Comparison of ENCODE assay signal across 25 cellular contexts in genomic region chr6:3214898-3215297, GRCh38. TPM values are rescaled to one million over a fixed set of nuclear protein-coding genes. Genes with fewer than 3 reads are reported as not detected.
DNase-seq lines count a peak whose midpoint lies in the region; ATAC-seq, FAIRE-seq and TF ChIP-seq lines count a peak whose summit lies in the region.
"Had no signal": no experiment of that assay in that cellular context is flagged by ENCODE, and none has a peak within 500 bp of the region (broad histone marks: within the 10 kb centered on the region; RNA-seq: fewer than 3 reads in every experiment).

No MANE protein-coding gene starts in this region.

- H3K4me2 ChIP-seq in K562 (ENCODE audit: insufficient read depth, low read length) = no peak overlapping the region
- H3K4me2 ChIP-seq in OCI-LY7 (ENCODE audit: low read length) = no peak overlapping the region

- H3K4me3 ChIP-seq in K562 = no peak overlapping the region
- H3K4me3 ChIP-seq in OCI-LY7 (ENCODE audit: low read depth, low read length, poor library complexity, severe bottlenecking) = no peak overlapping the region
- H3K4me3 ChIP-seq: MG63 had no signal

- H3K27ac Mint-ChIP-seq in progenitor cell of endocrine pancreas = no peak overlapping the region
- H3K27ac Mint-ChIP-seq: B cell, CD14-positive monocyte, IgD-negative memory B cell had no signal

- peaks cover 15 to 21% of the 10 kb centered on the region in 2 experiments for H3K27me3 ChIP-seq in K562 (ENCODE audit: control insufficient read depth in 2 of 2, insufficient read depth in 2 of 2, low read length in 2 of 2)
- H3K27me3 ChIP-seq: MG63 had no signal

- POLR2A ChIA-PET in K562 (lab: Yijun Ruan, JAX) = interaction anchor here (0.6 to 1.2 kb wide), 4 partner anchors 12 to 97 kb away, joined by 3 to 4 read pairs (median 3); partner anchors contain the start of gene BPHL
- POLR2A ChIA-PET in OCI-LY7 (lab: Charles Lee) = interaction anchor here (0.9 kb wide), 1 partner anchor 85 kb away, joined by 3 read pairs; no protein-coding TSS in a partner anchor

- TF ChIP-seq CTCF in K562 (IDR thresholded peaks at IDR 0.05 in 2 of 3, conservative IDR thresholded peaks at IDR 0.05 in 1 of 3; ENCODE audit: insufficient read depth in 2 of 3, low read depth in 1 of 3, low read length in 3 of 3) (no peak), OCI-LY7 (conservative IDR thresholded peaks at IDR 0.05; ENCODE audit: low read length) (no peak), progenitor cell of endocrine pancreas (IDR thresholded peaks at IDR 0.05; ENCODE audit: unreplicated experiment) (no peak)

- H3K9me3 Mint-ChIP-seq in progenitor cell of endocrine pancreas (ENCODE audit: low read depth) = no peaks in the 10 kb centered on the region
- H3K9me3 Mint-ChIP-seq: CD14-positive monocyte, IgD-negative memory B cell had no signal

- no peaks in the 10 kb centered on the region for H3K4me1 Mint-ChIP-seq in progenitor cell of endocrine pancreas (ENCODE audit: low read depth)
- H3K4me1 Mint-ChIP-seq: B cell, CD14-positive monocyte, IgD-negative memory B cell had no signal

- TF ChIP-seq RAD21 in K562 (CRISPR knock-in tag; conservative IDR thresholded peaks at IDR 0.05 in 1 of 2, IDR thresholded peaks at IDR 0.05 in 1 of 2) = no peak

- ATAC-seq in K562 (no peak), HG02870 (IDR thresholded peaks at IDR 0.05; ENCODE audit: unreplicated experiment) (no peak)
- ATAC-seq: PC-3 had no signal

- H3K36me3 ChIP-seq in K562 (ENCODE audit: control insufficient read depth, insufficient read depth, low read length) = no peaks in the 10 kb centered on the region
- H3K36me3 ChIP-seq in OCI-LY7 (ENCODE audit: insufficient read depth, low read length) = no peaks in the 10 kb centered on the region
- H3K36me3 ChIP-seq: MG63 had no signal

- H3K27ac ChIP-seq in K562 (ENCODE audit: extremely low read depth, low read depth, low read length) = no peak overlapping the region
- no peak overlapping the region for H3K27ac ChIP-seq in OCI-LY7 (ENCODE audit: low read depth, low read length, poor library complexity, severe bottlenecking)

- H2AFZ ChIP-seq in K562 (ENCODE audit: low read depth, low read length) = peak overlapping the region; percentile 27; the same call in 1 of the 2 replicates
- H2AFZ ChIP-seq in OCI-LY7 (ENCODE audit: low read length) = no peak overlapping the region

- FAIRE-seq in K562 (lab: Jason Lieb, UNC) = no peak
- FAIRE-seq: A204.1, D721Med had no signal

- H3K79me2 ChIP-seq in K562 (ENCODE audit: control insufficient read depth, insufficient read depth, low read length) (no peaks in the 10 kb centered on the region), OCI-LY7 (ENCODE audit: insufficient read depth, low read depth, low read length) (no peaks in the 10 kb centered on the region)

- no peak for TF ChIP-seq EP300 in K562 (IDR thresholded peaks at IDR 0.05; ENCODE audit: low read length)

- CTCF ChIA-PET in K562 (lab: Yijun Ruan, JAX; ENCODE audit: low intra/inter-chr PET ratio) = no interaction called here
- CTCF ChIA-PET in OCI-LY7 (lab: Charles Lee; ENCODE audit: unreplicated experiment) = no interaction called here

- no peaks in the 10 kb centered on the region for H3K9me2 ChIP-seq in OCI-LY7 (ENCODE audit: insufficient read depth, low read length)

- no peaks in the 10 kb centered on the region for H3K9me1 ChIP-seq in K562 (ENCODE audit: control insufficient read depth, insufficient read depth, low read length)

- H3K36me3 Mint-ChIP-seq in progenitor cell of endocrine pancreas (ENCODE audit: insufficient read depth) = no peaks in the 10 kb centered on the region
- H3K36me3 Mint-ChIP-seq: CD14-positive monocyte had no signal

- H3K4me1 ChIP-seq in K562 (replicated peaks in 1 of 2; ENCODE audit: control insufficient read depth in 2 of 2, insufficient read depth in 2 of 2, low read length in 2 of 2) (peaks cover 16 to 27% of the 10 kb centered on the region in 2 experiments), OCI-LY7 (ENCODE audit: insufficient read depth, low read length, poor library complexity, severe bottlenecking) (no peaks in the 10 kb centered on the region)

- no peak for TF ChIP-seq POLR2A in K562 (conservative IDR thresholded peaks at IDR 0.05)

- in situ Hi-C loops in K562 (cut with MboI) = no loop called here

- H3K9me3 ChIP-seq in K562 (replicated peaks; ENCODE audit: control insufficient read depth, insufficient read depth, low read depth, low read length) (no peaks in the 10 kb centered on the region), OCI-LY7 (ENCODE audit: low read length) (no peaks in the 10 kb centered on the region)
- H3K9me3 ChIP-seq: MG63 had no signal

- H3K4me3 Mint-ChIP-seq in progenitor cell of endocrine pancreas (ENCODE audit: low read depth) = no peak overlapping the region
- H3K4me3 Mint-ChIP-seq: B cell, CD14-positive monocyte, IgD-negative memory B cell had no signal

- no peaks in the 10 kb centered on the region for H4K20me1 ChIP-seq in K562 (replicated peaks; ENCODE audit: control insufficient read depth, insufficient read depth, low read length)
- H4K20me1 ChIP-seq in OCI-LY7 (ENCODE audit: insufficient read depth, low read length) = no peaks in the 10 kb centered on the region

- intact Hi-C loops in K562 (cut with micrococcal nuclease) (no loop called here), OCI-LY7 (cut with micrococcal nuclease; ENCODE audit: unreplicated experiment) (no loop called here)

- H3K9ac ChIP-seq in K562 (ENCODE audit: insufficient read depth in 1 of 2, low read depth in 2 of 2, low read length in 2 of 2) = no peak overlapping the region

- DNase-seq in EL (peak; percentile 41), K562 (ENCODE audit: extremely low read depth in 1 of 4, low spot score in 3 of 4) (no peak), fibroblast of gingiva (ENCODE audit: low read depth) (peak; percentile 36), iris pigment epithelial cell (ENCODE audit: low read depth) (peak; percentile 55), NOMO-1 treated with DMSO at 0.1 percent for 48 hours (lab: John Stamatoyannopoulos, UW; ENCODE audit: unreplicated experiment) (no peak), OCI-LY7 (ENCODE audit: low spot score) (no peak), progenitor cell of endocrine pancreas (ENCODE audit: low spot score, unreplicated experiment) (no peak)
- DNase-seq: DMS53, GOT3, HCEC 1CT, Karpas-422, MG63, NCI-H1417, NCI-H1694 treated with DMSO at 0.1 percent for 48 hours, NCI-H446, NCI-H526 treated with DMSO at 0.1 percent for 48 hours, PC-3, RPMI8226, SHP77 had no signal

- H3K27me3 Mint-ChIP-seq in progenitor cell of endocrine pancreas = peaks cover 14% of the 10 kb centered on the region

- whole genome bisulfite sequencing in K562 (ENCODE audit: insufficient coverage, low coverage, missing lambda C conversion rate) = 15% methylated on average over 3 of the region's 3 CpGs

- BruUV-seq in K562 (replicated peaks; lab: Mats Ljungman, UMichigan) (no TSS peak), OCI-LY7 (replicated peaks; lab: Mats Ljungman, UMichigan) (no TSS peak)

RNA-seq across cellular contexts. Expression of gene TUBB2B, which starts 12.6 kb away (rescaled TPM):
- 1.7 and 4.6 TPM in 2 replicates for total RNA-seq in K562 (2011; cell fraction: chromatin; rRNA removed; ENCODE audit: low replicate concordance)
- total RNA-seq in K562 (2011; cell fraction: nucleolus; rRNA removed) = 5.0 and 6.5 TPM in 2 replicates
- total RNA-seq in K562 (2011; cell fraction: nucleoplasm; rRNA removed) = 3.4 and 3.9 TPM in 2 replicates
- total RNA-seq in K562 (2014; rRNA removed) (6.4 and 7.3 TPM in 2 replicates), K562 (2014; rRNA removed; fragmentation: Illumina TruSeq; extraction: Trizol) (1.6 and 2.3 TPM in 2 replicates), K562 (2015; rRNA removed; fragmentation: Illumina TruSeq; extraction: Trizol) (3.3 and 3.8 TPM in 2 replicates), K562 (2021) (5.1 and 5.8 TPM in 2 replicates), OCI-LY7 (2022) (0.27 and 0.33 TPM in 2 replicates), progenitor cell of endocrine pancreas (268 and 276 TPM in 2 replicates)
- polyA plus RNA-seq in K562 (2011; rRNA removed) (9.7 and 14.5 TPM in 2 replicates), K562 (2014; fragmentation: Illumina TruSeq; extraction: Trizol) (4.6 and 9.1 TPM in 2 replicates), K562 (2014; fragmentation: Nextera tagmentation; extraction: Ambion mirVana) (under 1 TPM; 0.11 to 0.18 TPM), K562 (2014; rRNA removed) (6.1 and 7.0 TPM in 2 replicates)
- 18.8 and 24.4 TPM in 2 replicates for polyA plus RNA-seq in K562 (2011; cell fraction: cytosol; rRNA removed)
- polyA plus RNA-seq in K562 (2011; cell fraction: nucleus; rRNA removed) = 5.8 and 7.2 TPM in 2 replicates
- polyA plus RNA-seq in K562 (2012) = 9.9 and 11.3 TPM in 2 replicates
- 5.1 and 6.2 TPM in 2 replicates for polyA minus RNA-seq in K562 (2011; rRNA and poly(A)+ RNA removed)
- polyA minus RNA-seq in K562 (2011; cell fraction: cytosol; rRNA and poly(A)+ RNA removed) = 7.5 and 11.3 TPM in 2 replicates
- 2.7 and 6.1 TPM in 2 replicates for polyA minus RNA-seq in K562 (2011; cell fraction: nucleus; rRNA and poly(A)+ RNA removed)
- total RNA-seq in OCI-LY7 (2014; rRNA removed; shearing (Covaris generic)) = not detected in 2 replicates
- total RNA-seq: B cell had no signal

RNA-seq across cellular contexts. Expression of gene PSMG4, which starts 43.8 kb away (rescaled TPM):
- total RNA-seq in K562 (2011; cell fraction: chromatin; rRNA removed; ENCODE audit: low replicate concordance) = 101 and 118 TPM in 2 replicates
- total RNA-seq in K562 (2011; cell fraction: nucleolus; rRNA removed) = 85.9 and 99.7 TPM in 2 replicates
- total RNA-seq in K562 (2011; cell fraction: nucleoplasm; rRNA removed) = 97.7 and 105 TPM in 2 replicates
- 123 and 126 TPM in 2 replicates for total RNA-seq in K562 (2014; rRNA removed)
- total RNA-seq in K562 (2014; rRNA removed; fragmentation: Illumina TruSeq; extraction: Trizol) = 41.4 and 42.7 TPM in 2 replicates
- 52.0 and 56.4 TPM in 2 replicates for total RNA-seq in K562 (2015; rRNA removed; fragmentation: Illumina TruSeq; extraction: Trizol)
- total RNA-seq in K562 (2021) = 74.4 and 81.6 TPM in 2 replicates
- 62.2 and 64.5 TPM in 2 replicates for polyA plus RNA-seq in K562 (2011; rRNA removed)
- 83.4 and 238 TPM in 2 replicates for polyA plus RNA-seq in K562 (2011; cell fraction: cytosol; rRNA removed)
- 74.0 and 91.4 TPM in 2 replicates for polyA plus RNA-seq in K562 (2011; cell fraction: nucleus; rRNA removed)
- polyA plus RNA-seq in K562 (2012) = 79.5 and 80.8 TPM in 2 replicates
- polyA plus RNA-seq in K562 (2014; fragmentation: Illumina TruSeq; extraction: Trizol) = 29.0 and 49.1 TPM in 2 replicates
- 10 to 100 TPM; 12.9 to 19.4 TPM for polyA plus RNA-seq in K562 (2014; fragmentation: Nextera tagmentation; extraction: Ambion mirVana)
- polyA plus RNA-seq in K562 (2014; rRNA removed) = 165 and 185 TPM in 2 replicates
- polyA minus RNA-seq in K562 (2011; rRNA and poly(A)+ RNA removed) = 30.7 and 32.6 TPM in 2 replicates
- 14.1 and 15.7 TPM in 2 replicates for polyA minus RNA-seq in K562 (2011; cell fraction: cytosol; rRNA and poly(A)+ RNA removed)
- polyA minus RNA-seq in K562 (2011; cell fraction: nucleus; rRNA and poly(A)+ RNA removed) = 39.4 and 48.7 TPM in 2 replicates
- total RNA-seq in OCI-LY7 (2014; rRNA removed; shearing (Covaris generic)) = 58.3 and 65.4 TPM in 2 replicates
- 43.3 and 48.9 TPM in 2 replicates for total RNA-seq in OCI-LY7 (2022)
- 17.7 and 18.9 TPM in 2 replicates for total RNA-seq in progenitor cell of endocrine pancreas

RNA-seq across cellular contexts. Expression of gene TUBB2A, which starts 57.6 kb away (rescaled TPM):
- total RNA-seq in K562 (2011; cell fraction: chromatin; rRNA removed; ENCODE audit: low replicate concordance) = 19.1 and 41.5 TPM in 2 replicates
- 35.0 and 37.2 TPM in 2 replicates for total RNA-seq in K562 (2011; cell fraction: nucleolus; rRNA removed)
- total RNA-seq in K562 (2011; cell fraction: nucleoplasm; rRNA removed) = 24.8 and 26.5 TPM in 2 replicates
- 92.1 and 101 TPM in 2 replicates for total RNA-seq in K562 (2014; rRNA removed)
- total RNA-seq in K562 (2014; rRNA removed; fragmentation: Illumina TruSeq; extraction: Trizol) = 18.1 and 23.5 TPM in 2 replicates
- 43.2 and 44.9 TPM in 2 replicates for total RNA-seq in K562 (2015; rRNA removed; fragmentation: Illumina TruSeq; extraction: Trizol)
- 81.8 and 82.4 TPM in 2 replicates for total RNA-seq in K562 (2021)
- polyA plus RNA-seq in K562 (2011; rRNA removed) = 45.6 and 52.0 TPM in 2 replicates
- polyA plus RNA-seq in K562 (2011; cell fraction: cytosol; rRNA removed) = 57.7 and 124 TPM in 2 replicates
- 49.0 and 58.3 TPM in 2 replicates for polyA plus RNA-seq in K562 (2011; cell fraction: nucleus; rRNA removed)
- 70.6 and 119 TPM in 2 replicates for polyA plus RNA-seq in K562 (2012)
- polyA plus RNA-seq in K562 (2014; fragmentation: Illumina TruSeq; extraction: Trizol) = 50.1 and 68.1 TPM in 2 replicates
- polyA plus RNA-seq in K562 (2014; fragmentation: Nextera tagmentation; extraction: Ambion mirVana) = 1 to 10 TPM; 3.6 to 6.3 TPM
- polyA plus RNA-seq in K562 (2014; rRNA removed) = 73.1 and 73.4 TPM in 2 replicates
- 29.1 and 41.2 TPM in 2 replicates for polyA minus RNA-seq in K562 (2011; rRNA and poly(A)+ RNA removed)
- polyA minus RNA-seq in K562 (2011; cell fraction: cytosol; rRNA and poly(A)+ RNA removed) = 61.6 and 63.4 TPM in 2 replicates
- polyA minus RNA-seq in K562 (2011; cell fraction: nucleus; rRNA and poly(A)+ RNA removed) = 17.5 and 22.9 TPM in 2 replicates
- 33.0 and 42.1 TPM in 2 replicates for total RNA-seq in OCI-LY7 (2014; rRNA removed; shearing (Covaris generic))
- 23.3 and 24.8 TPM in 2 replicates for total RNA-seq in OCI-LY7 (2022)
- total RNA-seq in progenitor cell of endocrine pancreas = 31.9 and 37.1 TPM in 2 replicates

Comparison
In these comparisons a context has a peak if more than half of its experiments do, and no peak if none do; other contexts are left out.
1. DNase-seq: peak in EL (single experiment), fibroblast of gingiva (single experiment) and iris pigment epithelial cell (single experiment); none in K562 (0 of 4), NOMO-1 treated with DMSO at 0.1 percent for 48 hours (single experiment), OCI-LY7 (single experiment) and progenitor cell of endocrine pancreas (single experiment).
2. RNA of gene TUBB2B, which starts 12.6 kb away (total RNA-seq): 268 to 276 TPM in progenitor cell of endocrine pancreas; 1.6 to 7.3 TPM in K562 and 0.27 to 0.33 TPM in OCI-LY7; every median in the first group is over 10 times any median in the second.